In the genomic region with DNA sequence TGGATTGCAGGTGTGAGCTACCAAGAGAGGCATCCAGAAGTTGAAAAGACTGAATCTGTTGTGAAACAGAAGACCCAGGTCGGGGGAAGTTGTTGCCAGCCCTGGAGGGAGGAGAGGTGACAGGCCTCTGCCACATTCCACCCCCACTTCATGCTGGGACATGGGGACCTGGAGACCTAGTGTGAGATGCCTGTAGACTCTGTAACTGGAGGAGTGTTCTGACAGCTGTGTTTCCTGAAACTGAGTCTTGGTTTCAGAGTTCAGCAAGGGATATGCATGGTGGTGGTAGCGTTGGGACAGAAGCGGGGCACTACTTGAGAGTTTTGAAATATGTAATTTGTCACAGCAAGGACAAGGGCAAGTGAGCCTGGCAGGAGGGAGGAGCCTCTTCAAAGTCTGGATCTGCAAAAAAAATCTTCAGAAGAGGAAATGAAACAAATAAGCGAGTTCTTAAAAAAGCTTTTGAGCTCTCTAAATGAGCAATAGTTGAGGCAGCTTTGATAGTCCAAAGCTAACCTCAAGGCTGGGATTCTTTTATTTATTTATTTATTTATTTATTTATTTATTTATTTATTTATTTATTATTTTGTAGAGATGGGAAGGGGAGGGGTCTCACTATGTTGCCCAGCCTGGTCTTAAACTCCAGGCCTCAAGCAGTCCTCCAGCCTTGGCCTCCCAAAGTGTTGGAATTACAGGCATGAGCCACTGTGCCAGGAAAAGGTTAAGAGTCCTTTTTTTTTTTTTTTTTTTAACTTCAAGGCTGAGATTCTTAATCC, we compare ENCODE assay signal across 8 cellular contexts. TPM values are rescaled to one million over a fixed set of nuclear protein-coding genes. Genes with fewer than 3 reads are reported as not detected.
DNase-seq lines count a peak whose midpoint lies in the region; ATAC-seq and TF ChIP-seq lines count a peak whose summit lies in the region.

No MANE protein-coding gene starts in this region.

- no peaks in the 10 kb centered on the region for H3K79me2 ChIP-seq in DOHH2 (ENCODE audit: control insufficient read depth, low read length)

- H3K4me3 ChIP-seq in DOHH2 (ENCODE audit: low read length) = peak overlapping the region; percentile 66
- H3K4me3 ChIP-seq in lung = no peak overlapping the region

- H3K9me3 ChIP-seq in DOHH2 (ENCODE audit: control insufficient read depth, insufficient read depth, low read length) (no peaks in the 10 kb centered on the region), lung (ENCODE audit: control insufficient read depth in 2 of 2, insufficient read depth in 1 of 2, low read length in 1 of 2) (no peaks in the 10 kb centered on the region)

- ATAC-seq in GM19452 (IDR thresholded peaks at IDR 0.05; ENCODE audit: unreplicated experiment) (peak; percentile 85), HG03432 (IDR thresholded peaks at IDR 0.05; ENCODE audit: unreplicated experiment) (peak; percentile 89), lung (ENCODE audit: insufficient read depth, low FRiP score) (peak; percentile 86)

- no peaks in the 10 kb centered on the region for H4K20me1 ChIP-seq in DOHH2 (ENCODE audit: control insufficient read depth, insufficient read depth, low read depth, low read length)

- 28 to 31% methylated on average over 4 of the region's 4 CpGs for WGBS in lung, 2 donors

- H3K36me3 ChIP-seq in DOHH2 (ENCODE audit: control insufficient read depth, low read length) (no peaks in the 10 kb centered on the region), lung (ENCODE audit: control insufficient read depth in 2 of 2, insufficient read depth in 2 of 2, low read length in 2 of 2) (no peaks in the 10 kb centered on the region)

- TF ChIP-seq CTCF in DOHH2 (IDR thresholded peaks at IDR 0.05; ENCODE audit: low read depth, low read length, poor library complexity, severe bottlenecking) (no peak), lung (IDR thresholded peaks at IDR 0.05; ENCODE audit: control extremely low read depth, extremely low read depth) (no peak)

- H3K4me1 ChIP-seq in DOHH2 (ENCODE audit: control insufficient read depth, low read length) (peaks cover 32% of the 10 kb centered on the region), lung (ENCODE audit: control insufficient read depth in 2 of 2, insufficient read depth in 2 of 2, low read length in 2 of 2) (peaks cover 4 to 7% of the 10 kb centered on the region in 2 donors)

- H3K27me3 ChIP-seq in DOHH2 (ENCODE audit: control insufficient read depth, low read length) (no peaks in the 10 kb centered on the region), lung (ENCODE audit: control insufficient read depth, insufficient read depth) (no peaks in the 10 kb centered on the region)

- H3K4me2 ChIP-seq in DOHH2 (ENCODE audit: low read length) = peak overlapping the region; percentile 92

- peaks cover 6% of the 10 kb centered on the region; the same call in 1 of the 2 replicates for H3F3A ChIP-seq in DOHH2 (ENCODE audit: control insufficient read depth, insufficient read depth)

- peak; percentile 64 for DNase-seq in activated CD8-positive, alpha-beta memory T cell treated with anti-CD3 and anti-CD28 coated beads, Interleukin-2, amount 50 U/mL, for 48 hours
- DNase-seq in lung (ENCODE audit: low spot score) = peak; percentile 32
- peak; percentile 44 for DNase-seq in ureter (ENCODE audit: low spot score)
- DNase-seq in AG08396 (ENCODE audit: low spot score) = no peak
- DNase-seq in DMS79 treated with DMSO at 0.1 percent for 48 hours (lab: John Stamatoyannopoulos, UW) = no peak

- no peaks in the 10 kb centered on the region for H3K9me2 ChIP-seq in DOHH2 (replicated peaks; ENCODE audit: control insufficient read depth, low read length)

- peak overlapping the region; percentile 81 for H3K27ac ChIP-seq in DOHH2 (ENCODE audit: low read depth, low read length)
- H3K27ac ChIP-seq in lung (ENCODE audit: low read depth in 1 of 2, low read length in 1 of 2) = peak overlapping the region; percentile 42 to 80

RNA-seq across cellular contexts. Expression of a gene that starts 58.9 kb away (rescaled TPM):
- 10 to 100 TPM; 27.9 to 37.0 TPM for total RNA-seq in lung
- 1 to 10 TPM; 3.7 TPM for polyA plus RNA-seq in lung
- total RNA-seq in ureter = 46.3 TPM

Comparison
In these comparisons a context has a peak if more than half of its experiments do, and no peak if none do; other contexts are left out.
1. DNase-seq: peak in activated CD8-positive, alpha-beta memory T cell treated with anti-CD3 and anti-CD28 coated beads, Interleukin-2, amount 50 U/mL, for 48 hours (single experiment), lung (single experiment) and ureter (single experiment); none in AG08396 (single experiment) and DMS79 treated with DMSO at 0.1 percent for 48 hours (single experiment).
2. Peak in every context shown above with its lines, with median percentiles within 50 percentile points of each other: ATAC-seq.